ENCODE assay signal across 18 cellular contexts in the genomic region with DNA sequence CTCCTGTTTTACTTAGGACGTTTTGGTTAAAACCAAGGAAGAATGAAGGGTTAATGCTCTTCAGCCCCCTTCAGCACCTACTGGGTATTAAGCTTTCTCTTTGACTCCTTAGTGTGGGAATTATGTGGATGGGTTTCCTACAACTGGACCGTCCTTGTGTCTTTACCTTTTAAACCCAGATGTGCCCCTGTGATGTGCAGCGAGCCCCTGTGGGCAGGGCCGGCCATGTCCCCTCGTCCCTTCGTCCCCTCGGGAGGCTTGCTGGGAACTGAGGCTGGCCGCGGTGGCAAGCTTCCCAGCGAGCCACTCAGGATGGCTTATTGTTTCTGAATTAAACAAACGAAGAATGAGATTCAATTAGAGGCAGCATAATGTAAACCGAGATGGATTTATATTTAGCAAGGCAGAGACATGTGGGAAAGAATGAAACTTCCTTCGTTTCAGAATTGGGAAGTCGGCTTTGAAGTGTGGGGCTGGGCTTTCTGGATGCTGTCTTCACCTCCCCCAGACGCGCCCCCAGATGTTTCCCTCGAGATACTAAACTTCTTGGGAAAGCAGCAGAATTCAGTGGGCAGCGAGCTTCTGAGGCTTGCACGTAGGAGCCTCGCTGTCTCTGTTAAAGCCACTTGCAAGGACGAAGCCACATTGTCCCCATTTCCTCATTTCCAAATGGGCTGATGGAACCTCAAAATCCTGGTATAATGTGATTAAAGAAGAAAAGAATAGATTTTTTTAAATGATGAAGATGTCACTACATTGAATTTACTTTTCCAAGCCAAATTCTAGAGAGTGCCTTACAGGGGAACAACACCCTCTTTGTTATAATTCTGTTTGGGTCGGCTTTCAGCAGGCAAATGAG.
DNase-seq lines count a peak whose midpoint lies in the region; ATAC-seq, FAIRE-seq and TF ChIP-seq lines count a peak whose summit lies in the region.
"Had no signal": no experiment of that assay in that cellular context is flagged by ENCODE, and none has a peak within 500 bp of the region (broad histone marks: within the 10 kb centered on the region; RNA-seq: fewer than 3 reads in every experiment).

No MANE protein-coding gene starts in this region.

- WGBS in mammary epithelial cell (ENCODE audit: low coverage, missing lambda C conversion rate), result 34% methylated on average over 16 of the region's 22 CpGs

- H3K9me3 Mint-ChIP-seq in neural progenitor cell, result peaks cover 5% of the 10 kb centered on the region
- no peaks in the 10 kb centered on the region for H3K9me3 Mint-ChIP-seq in activated CD4-positive, alpha-beta T cell treated with anti-CD3 and anti-CD28 coated beads, Interleukin-2, amount 10 ng/mL, durations not matched to agents 24 days and 14 days
- H3K9me3 Mint-ChIP-seq: activated CD8-positive, alpha-beta T cell treated with anti-CD3 and anti-CD28 coated beads for 36 hours; H9; T-helper 1 cell treated with Interleukin-12 subunit alpha and Interleukin-12 subunit beta and Interleukin-4 antibody, amounts not matched to agents 30 μg/mL and 1 μg/mL, for 36 hours had no signal

- H3K27ac Mint-ChIP-seq in neural progenitor cell, result peak overlapping the region; percentile 98
- no peak overlapping the region for H3K27ac Mint-ChIP-seq in activated CD4-positive, alpha-beta T cell treated with anti-CD3 and anti-CD28 coated beads, Interleukin-2, amount 10 ng/mL, durations not matched to agents 24 days and 14 days
- H3K27ac Mint-ChIP-seq: activated CD8-positive, alpha-beta T cell treated with anti-CD3 and anti-CD28 coated beads for 36 hours; H9; progenitor cell of endocrine pancreas; T-helper 1 cell treated with Interleukin-12 subunit alpha and Interleukin-12 subunit beta and Interleukin-4 antibody, amounts not matched to agents 30 μg/mL and 1 μg/mL, for 36 hours had no signal

- H3K79me2 ChIP-seq in mammary epithelial cell (ENCODE audit: insufficient read depth, low read length), result no peaks in the 10 kb centered on the region
- no peaks in the 10 kb centered on the region for H3K79me2 ChIP-seq in neural progenitor cell (ENCODE audit: low read depth)

- peak overlapping the region in 2 of 3 donors; percentile 11 to 44 for H3K4me3 ChIP-seq in breast epithelium
- no peak overlapping the region for H3K4me3 ChIP-seq in mammary epithelial cell (replicated peaks in 1 of 3; ENCODE audit: insufficient read depth in 1 of 3, low read depth in 2 of 3, low read length in 3 of 3)
- H3K4me3 ChIP-seq in fibroblast of villous mesenchyme (ENCODE audit: low read depth, low read length), result no peak overlapping the region
- H3K4me3 ChIP-seq in neural progenitor cell, result no peak overlapping the region
- no peak overlapping the region for H3K4me3 ChIP-seq in vagina
- H3K4me3 ChIP-seq: A549 had no signal

- peaks cover 10 to 11% of the 10 kb centered on the region in 2 donors for H3K4me1 ChIP-seq in breast epithelium
- H3K4me1 ChIP-seq in mammary epithelial cell (ENCODE audit: insufficient read depth, low read length), result peaks cover 16% of the 10 kb centered on the region
- peaks cover 17% of the 10 kb centered on the region for H3K4me1 ChIP-seq in neural progenitor cell
- peaks cover 48% of the 10 kb centered on the region for H3K4me1 ChIP-seq in vagina

- H3K27ac ChIP-seq in breast epithelium (no peak overlapping the region), mammary epithelial cell (ENCODE audit: insufficient read depth, low read depth, low read length) (no peak overlapping the region), neural progenitor cell (no peak overlapping the region), vagina (peak overlapping the region; percentile 76)
- H3K27ac ChIP-seq: A549 had no signal

- peaks cover 53% of the 10 kb centered on the region for H3K4me1 Mint-ChIP-seq in neural progenitor cell
- peaks cover 7% of the 10 kb centered on the region for H3K4me1 Mint-ChIP-seq in activated CD4-positive, alpha-beta T cell treated with anti-CD3 and anti-CD28 coated beads, Interleukin-2, amount 10 ng/mL, durations not matched to agents 24 days and 14 days

- peaks cover 16% of the 10 kb centered on the region for H3K27me3 Mint-ChIP-seq in neural progenitor cell (ENCODE audit: insufficient read depth, low read depth)
- peaks cover 10% of the 10 kb centered on the region for H3K27me3 Mint-ChIP-seq in activated CD4-positive, alpha-beta T cell treated with anti-CD3 and anti-CD28 coated beads, Interleukin-2, amount 10 ng/mL, durations not matched to agents 24 days and 14 days
- H3K27me3 Mint-ChIP-seq: activated CD8-positive, alpha-beta T cell treated with anti-CD3 and anti-CD28 coated beads for 36 hours had no signal

- H3F3A ChIP-seq in neural progenitor cell (ENCODE audit: low read depth), result no peaks in the 10 kb centered on the region

- H4K20me1 ChIP-seq in mammary epithelial cell (ENCODE audit: insufficient read depth, low read length), result no peaks in the 10 kb centered on the region
- H4K20me1 ChIP-seq in neural progenitor cell (ENCODE audit: low read depth), result no peaks in the 10 kb centered on the region

- in situ Hi-C loops in mammary epithelial cell (cut with MboI; ENCODE audit: low sequenced_read_pairs in 2 of 2), result no loop called here

- H3K4me3 Mint-ChIP-seq in neural progenitor cell, result no peak overlapping the region
- H3K4me3 Mint-ChIP-seq in activated CD4-positive, alpha-beta T cell treated with anti-CD3 and anti-CD28 coated beads, Interleukin-2, amount 10 ng/mL, durations not matched to agents 24 days and 14 days, result no peak overlapping the region
- H3K4me3 Mint-ChIP-seq: activated CD8-positive, alpha-beta T cell treated with anti-CD3 and anti-CD28 coated beads for 36 hours; H9; T-helper 1 cell treated with Interleukin-12 subunit alpha and Interleukin-12 subunit beta and Interleukin-4 antibody, amounts not matched to agents 30 μg/mL and 1 μg/mL, for 36 hours had no signal

- H2AFZ ChIP-seq in mammary epithelial cell (ENCODE audit: low read depth, low read length) (no peak overlapping the region), neural progenitor cell (replicated peaks) (no peak overlapping the region)

- H3K36me3 Mint-ChIP-seq in neural progenitor cell, result no peaks in the 10 kb centered on the region
- no peaks in the 10 kb centered on the region for H3K36me3 Mint-ChIP-seq in activated CD4-positive, alpha-beta T cell treated with anti-CD3 and anti-CD28 coated beads, Interleukin-2, amount 10 ng/mL, durations not matched to agents 24 days and 14 days (ENCODE audit: low read depth)

- no peak for TF ChIP-seq POLR2A in breast epithelium (IDR thresholded peaks at IDR 0.05)
- TF ChIP-seq POLR2A in vagina (IDR thresholded peaks at IDR 0.05), result no peak
- no peak for TF ChIP-seq POLR2A in GM12891 (IDR thresholded peaks at IDR 0.05; ENCODE audit: low read depth, low read length)

- H3K27me3 ChIP-seq in breast epithelium, result no peaks in the 10 kb centered on the region
- H3K27me3 ChIP-seq in mammary epithelial cell (ENCODE audit: insufficient read depth, low read length), result no peaks in the 10 kb centered on the region
- H3K27me3 ChIP-seq in neural progenitor cell, result no peaks in the 10 kb centered on the region
- no peaks in the 10 kb centered on the region for H3K27me3 ChIP-seq in vagina

- dilution Hi-C loops in mammary epithelial cell (cut with HindIII; ENCODE audit: low sequenced_read_pairs), result no loop called here

- no peak for FAIRE-seq in GM12891 (lab: Jason Lieb, UNC)
- FAIRE-seq: A549, frontal cortex had no signal

- no peak overlapping the region for H3K9ac ChIP-seq in mammary epithelial cell (ENCODE audit: insufficient read depth, low read length)
- H3K9ac ChIP-seq in neural progenitor cell, result no peak overlapping the region

- intact Hi-C loops in breast epithelium (cut with DNase I; ENCODE audit: low total_unique reads) (no loop called here), mammary epithelial cell (cut with micrococcal nuclease) (no loop called here), vagina (cut with DNase I) (no loop called here)
- intact Hi-C loops in activated CD4-positive, alpha-beta T cell treated with anti-CD3 and anti-CD28 coated beads, Interleukin-2, amount 10 ng/mL, durations not matched to agents 24 days and 14 days (cut with micrococcal nuclease), result no loop called here

- ATAC-seq in HG03095 (IDR thresholded peaks at IDR 0.05; ENCODE audit: unreplicated experiment), result no peak
- ATAC-seq: A549; activated CD8-positive, alpha-beta T cell treated with anti-CD3 and anti-CD28 coated beads for 36 hours; left lobe of liver had no signal

- DNase-seq in breast epithelium (ENCODE audit: low spot score in 2 of 2) (no peak), mammary epithelial cell (no peak), fibroblast of villous mesenchyme (ENCODE audit: low read depth) (peak; percentile 44), neural progenitor cell (ENCODE audit: low spot score) (no peak), vagina (ENCODE audit: extremely low spot score in 2 of 2) (no peak), GM12891 (ENCODE audit: insufficient read length, low spot score) (no peak)
- DNase-seq in activated CD4-positive, alpha-beta T cell treated with anti-CD3 and anti-CD28 coated beads, Interleukin-2, amount 10 ng/mL, durations not matched to agents 24 days and 14 days, result no peak
- DNase-seq: activated CD8-positive, alpha-beta T cell treated with anti-CD3 and anti-CD28 coated beads for 36 hours; activated naive CD4-positive, alpha-beta T cell treated with anti-CD3 and anti-CD28 coated beads, Interleukin-2, amount 50 U/mL, for 16 hours; H9; NCI-H1930; NK-92 treated with Interleukin-12 subunit alpha and Interleukin-12 subunit beta, amount 100 ng/mL, for 24 hours had no signal

- BruUV-seq in mammary epithelial cell (replicated peaks; lab: Mats Ljungman, UMichigan), result no TSS peak

- no peaks in the 10 kb centered on the region for H3K36me3 ChIP-seq in breast epithelium
- no peaks in the 10 kb centered on the region for H3K36me3 ChIP-seq in mammary epithelial cell (ENCODE audit: insufficient read depth, low read length)
- no peaks in the 10 kb centered on the region for H3K36me3 ChIP-seq in neural progenitor cell
- H3K36me3 ChIP-seq in vagina, result no peaks in the 10 kb centered on the region

- H3K9me3 ChIP-seq in breast epithelium (no peaks in the 10 kb centered on the region), mammary epithelial cell (replicated peaks; ENCODE audit: insufficient read depth, low read length) (no peaks in the 10 kb centered on the region), neural progenitor cell (ENCODE audit: low read depth) (no peaks in the 10 kb centered on the region), vagina (no peaks in the 10 kb centered on the region)
- H3K9me3 ChIP-seq: A549 had no signal

- CTCF ChIA-PET in mammary epithelial cell (lab: Charles Lee; ENCODE audit: low non-redundant PET), result no interaction called here

- no peak for TF ChIP-seq CTCF in breast epithelium (IDR thresholded peaks at IDR 0.05)
- TF ChIP-seq CTCF in mammary epithelial cell (conservative IDR thresholded peaks at IDR 0.05 in 1 of 2, IDR thresholded peaks at IDR 0.05 in 1 of 2; ENCODE audit: extremely low read depth in 1 of 2, insufficient read depth in 1 of 2, low read depth in 1 of 2, low read length in 2 of 2), result no peak
- TF ChIP-seq CTCF in fibroblast of villous mesenchyme (IDR thresholded peaks at IDR 0.05; ENCODE audit: insufficient read depth, low read depth, low read length), result no peak
- TF ChIP-seq CTCF in neural progenitor cell (IDR thresholded peaks at IDR 0.05), result no peak
- TF ChIP-seq CTCF in vagina (IDR thresholded peaks at IDR 0.05), result no peak

- no peak overlapping the region for H3K4me2 ChIP-seq in mammary epithelial cell (ENCODE audit: insufficient read depth, low read depth, low read length)
- peak overlapping the region; percentile 21 for H3K4me2 ChIP-seq in neural progenitor cell
- H3K4me2 ChIP-seq: A549 had no signal

Comparison
In these comparisons a context has a peak if more than half of its experiments do, and no peak if none do; other contexts are left out.
1. H3K4me3 ChIP-seq: peak in breast epithelium (2 of 3); none in mammary epithelial cell (0 of 3), fibroblast of villous mesenchyme (single experiment), neural progenitor cell (single experiment) and vagina (0 of 2).